In genomic region chr2:72981516-72981915, GRCh38 we compare ENCODE assay signal across 17 cellular contexts.
DNase-seq lines count a peak whose midpoint lies in the region; ATAC-seq and TF ChIP-seq lines count a peak whose summit lies in the region.
"Had no signal": no experiment of that assay in that cellular context is flagged by ENCODE, and none has a peak within 500 bp of the region (broad histone marks: within the 10 kb centered on the region; RNA-seq: fewer than 3 reads in every experiment).

No MANE protein-coding gene starts in this region.

- 52 to 66% methylated on average over 4 of the region's 4 CpGs for WGBS in transverse colon (ENCODE audit: low coverage in 1 of 2), 2 donors

- H3K27ac ChIP-seq in lower lobe of right lung: no peak overlapping the region
- no peak overlapping the region for H3K27ac ChIP-seq in transverse colon
- H3K27ac ChIP-seq: SJSA1 had no signal

- H3K27me3 ChIP-seq in lower lobe of right lung (ENCODE audit: low read depth) (no peaks in the 10 kb centered on the region), transverse colon (no peaks in the 10 kb centered on the region)
- H3K27me3 ChIP-seq: SJSA1 had no signal

- H3K9me3 ChIP-seq in lower lobe of right lung (no peaks in the 10 kb centered on the region), transverse colon (no peaks in the 10 kb centered on the region)
- H3K9me3 ChIP-seq: SJSA1 had no signal

- ATAC-seq in left ventricle myocardium superior (no peak), Right ventricle myocardium inferior (no peak), lower lobe of right lung (no peak), HG03342 (IDR thresholded peaks at IDR 0.05; ENCODE audit: unreplicated experiment) (no peak)
- ATAC-seq: CD8-positive, alpha-beta T cell had no signal

- DNase-seq in left ventricle myocardium superior (peak; percentile 31), Right ventricle myocardium inferior (ENCODE audit: missing footprints) (no peak), NCI-H748 treated with DMSO at 0.1 percent for 48 hours (lab: John Stamatoyannopoulos, UW) (peak; percentile 1), lower lobe of right lung (peak; percentile 34), transverse colon (peak; percentile 27), AML-193 (lab: John Stamatoyannopoulos, UW) (no peak), NCI-H1105 treated with DMSO at 0.1 percent for 48 hours (lab: John Stamatoyannopoulos, UW) (no peak)
- DNase-seq: CD8-positive, alpha-beta T cell; EL; IMR-90; NCI-H1417 treated with DMSO at 0.1 percent for 48 hours; NCI-H2081 treated with DMSO at 0.1 percent for 48 hours; NCI-H446; NCI-H82; RPMI8226 had no signal

- TF ChIP-seq POLR2A in transverse colon (IDR thresholded peaks at IDR 0.05): no peak

- H3K36me3 ChIP-seq in lower lobe of right lung (peaks cover 6% of the 10 kb centered on the region), transverse colon (no peaks in the 10 kb centered on the region)
- H3K36me3 ChIP-seq: SJSA1 had no signal

- intact Hi-C loops in left ventricle myocardium superior (cut with micrococcal nuclease) (loop anchor here (10.0 kb wide), 1 partner anchor 93 kb away; the partner anchor contains the start of gene SFXN5), Right ventricle myocardium inferior (cut with DNase I) (loop anchor here (5.0 kb wide), 1 partner anchor 91 kb away; the partner anchor contains the start of gene SFXN5), lower lobe of right lung (cut with DNase I) (no loop called here), transverse colon (cut with DNase I; ENCODE audit: low total_unique reads) (no loop called here)

- H3K4me3 ChIP-seq in lower lobe of right lung (no peak overlapping the region), transverse colon (no peak overlapping the region)
- H3K4me3 ChIP-seq: SJSA1 had no signal

- TF ChIP-seq EP300 in transverse colon (IDR thresholded peaks at IDR 0.05; ENCODE audit: low read depth): no peak

- in situ Hi-C loops in transverse colon (cut with MboI; ENCODE audit: low pct_ligation_motif_present in 1 of 4, low pct_unique_long_range_greater_than_20kb in 1 of 4, low sequenced_read_pairs in 3 of 4): loop anchor here in 2 of 4 donors (10.0 to 25.0 kb wide), 2 partner anchors 173 to 206 kb away; no protein-coding TSS in a partner anchor

- TF ChIP-seq CTCF in lower lobe of right lung (IDR thresholded peaks at IDR 0.05) (no peak), transverse colon (IDR thresholded peaks at IDR 0.05) (no peak)

- H3K4me1 ChIP-seq in lower lobe of right lung (no peaks in the 10 kb centered on the region), transverse colon (peaks cover 0 to 11% (median 0%) of the 10 kb centered on the region in 4 donors)

Comparison
In these comparisons a context has a peak if more than half of its experiments do, and no peak if none do; other contexts are left out.
1. DNase-seq: peak in left ventricle myocardium superior (single experiment), NCI-H748 treated with DMSO at 0.1 percent for 48 hours (single experiment), lower lobe of right lung (single experiment) and transverse colon (single experiment); none in Right ventricle myocardium inferior (single experiment), AML-193 (0 of 2) and NCI-H1105 treated with DMSO at 0.1 percent for 48 hours (single experiment).
2. intact Hi-C loops: an anchor here in left ventricle myocardium superior (10.0 kb wide) and Right ventricle myocardium inferior (5.0 kb wide); none called in lower lobe of right lung and transverse colon.